ENCODE assay signal across 8 cellular contexts in genomic region chr13:19782049-19782726, GRCh38. TPM values are rescaled to one million over a fixed set of nuclear protein-coding genes. Genes with fewer than 3 reads are reported as not detected.
DNase-seq lines count a peak whose midpoint lies in the region; ATAC-seq and TF ChIP-seq lines count a peak whose summit lies in the region.

No MANE protein-coding gene starts in this region.

- H3K9me3 ChIP-seq in cardiac muscle cell (ENCODE audit: low read depth) (no peaks in the 10 kb centered on the region), parathyroid adenoma (ENCODE audit: control insufficient read depth, low read length) (no peaks in the 10 kb centered on the region), tibial nerve (no peaks in the 10 kb centered on the region)

- peak overlapping the region; percentile 98 for H3K27ac Mint-ChIP-seq in activated naive CD8-positive, alpha-beta T cell treated with anti-CD3 and anti-CD28 coated beads, Interleukin-2, amount 10 ng/mL, durations not matched to agents 7 days and 5 days

- no peak for TF ChIP-seq POLR2A in tibial nerve (IDR thresholded peaks at IDR 0.05)

- peak overlapping the region; percentile 71 for H3K4me2 ChIP-seq in parathyroid adenoma (ENCODE audit: low read length)

- H3K4me3 ChIP-seq in cardiac muscle cell (peak overlapping the region; percentile 91), parathyroid adenoma (ENCODE audit: low read depth, low read length) (peak overlapping the region; percentile 89), tibial nerve (peak overlapping the region; percentile 60 to 94 (median 88))

- in situ Hi-C loops in SK-MEL-5 (cut with HindIII; ENCODE audit: low pct_unique_long_range_greater_than_20kb, low sequenced_read_pairs) = no loop called here

- peaks cover 8% of the 10 kb centered on the region for H3K36me3 Mint-ChIP-seq in activated naive CD8-positive, alpha-beta T cell treated with anti-CD3 and anti-CD28 coated beads, Interleukin-2, amount 10 ng/mL, durations not matched to agents 7 days and 5 days

- H3K4me3 Mint-ChIP-seq in activated naive CD8-positive, alpha-beta T cell treated with anti-CD3 and anti-CD28 coated beads, Interleukin-2, amount 10 ng/mL, durations not matched to agents 7 days and 5 days = peak overlapping the region; percentile 95

- H2AFZ ChIP-seq in parathyroid adenoma = peak overlapping the region; percentile 86

- H3K27ac ChIP-seq in cardiac muscle cell (peak overlapping the region; percentile 96), parathyroid adenoma (peak overlapping the region; percentile 91), tibial nerve (peak overlapping the region; percentile 68 to 98 (median 95))

- no peak for TF ChIP-seq CTCF in cardiac muscle cell (IDR thresholded peaks at IDR 0.05; ENCODE audit: low read depth, low read length)
- TF ChIP-seq CTCF in parathyroid adenoma (IDR thresholded peaks at IDR 0.05) = no peak
- no peak for TF ChIP-seq CTCF in tibial nerve (IDR thresholded peaks at IDR 0.05)

- H3K27me3 Mint-ChIP-seq in activated naive CD8-positive, alpha-beta T cell treated with anti-CD3 and anti-CD28 coated beads, Interleukin-2, amount 10 ng/mL, durations not matched to agents 7 days and 5 days = no peaks in the 10 kb centered on the region

- H3K4me1 ChIP-seq in cardiac muscle cell (ENCODE audit: low read depth) (no peaks in the 10 kb centered on the region), parathyroid adenoma (no peaks in the 10 kb centered on the region), tibial nerve (peaks cover 0 to 10% (median 3%) of the 10 kb centered on the region in 4 donors)

- H3K79me2 ChIP-seq in parathyroid adenoma = peaks cover 7% of the 10 kb centered on the region

- no peaks in the 10 kb centered on the region for H3K36me3 ChIP-seq in cardiac muscle cell
- no peaks in the 10 kb centered on the region for H3K36me3 ChIP-seq in parathyroid adenoma (ENCODE audit: control insufficient read depth, insufficient read depth, low read length)
- peaks cover 0 to 7% (median 0%) of the 10 kb centered on the region in 3 donors for H3K36me3 ChIP-seq in tibial nerve

- ATAC-seq in GM19043 (IDR thresholded peaks at IDR 0.05; ENCODE audit: low read depth, unreplicated experiment) (peak; percentile 36), HG03342 (IDR thresholded peaks at IDR 0.05; ENCODE audit: unreplicated experiment) (peak; percentile 50)
- ATAC-seq in activated naive CD8-positive, alpha-beta T cell treated with anti-CD3 and anti-CD28 coated beads, Interleukin-2, amount 10 ng/mL, durations not matched to agents 7 days and 5 days (ENCODE audit: low read depth) = peak; percentile 43

- no peaks in the 10 kb centered on the region for H3K27me3 ChIP-seq in cardiac muscle cell
- H3K27me3 ChIP-seq in parathyroid adenoma (ENCODE audit: control insufficient read depth, insufficient read depth, low read length) = no peaks in the 10 kb centered on the region
- H3K27me3 ChIP-seq in tibial nerve = no peaks in the 10 kb centered on the region

- peaks cover 6% of the 10 kb centered on the region for H3K4me1 Mint-ChIP-seq in activated naive CD8-positive, alpha-beta T cell treated with anti-CD3 and anti-CD28 coated beads, Interleukin-2, amount 10 ng/mL, durations not matched to agents 7 days and 5 days

- no peak for TF ChIP-seq EP300 in tibial nerve (IDR thresholded peaks at IDR 0.05)

- peak; percentile 62 for DNase-seq in AG08396 (ENCODE audit: low spot score)
- peak; percentile 16 for DNase-seq in SK-MEL-5 (ENCODE audit: low read depth, low spot score)
- DNase-seq in activated naive CD8-positive, alpha-beta T cell treated with anti-CD3 and anti-CD28 coated beads, Interleukin-2, amount 10 ng/mL, durations not matched to agents 7 days and 5 days = peak; percentile 70
- peak; percentile 62 for DNase-seq in cardiac muscle cell (ENCODE audit: low read depth in 1 of 2, low spot score in 1 of 2)
- DNase-seq in tibial nerve (ENCODE audit: low spot score in 2 of 2) = peak; percentile 19 to 36

- 1 to 2% methylated on average over 10 to 32 of the region's 77 CpGs for WGBS in tibial nerve, 2 donors

- H3K9me3 Mint-ChIP-seq in activated naive CD8-positive, alpha-beta T cell treated with anti-CD3 and anti-CD28 coated beads, Interleukin-2, amount 10 ng/mL, durations not matched to agents 7 days and 5 days = no peaks in the 10 kb centered on the region

- peak overlapping the region; percentile 72 for H3K9ac ChIP-seq in parathyroid adenoma

- POLR2A ChIA-PET in activated naive CD8-positive, alpha-beta T cell treated with anti-CD3 and anti-CD28 coated beads, Interleukin-2, amount 10 ng/mL, durations not matched to agents 7 days and 5 days (lab: Charles Lee) = interaction anchor here (1.2 to 3.1 kb wide), 9 partner anchors 10 to 1822 kb away, joined by 3 to 50 read pairs (median 4); partner anchors contain the start of genes MICU2, MPHOSPH8 and ZMYM5

RNA-seq across cellular contexts. Expression of gene PSPC1, which starts 0.6 kb away (rescaled TPM):
- 33.8 and 38.4 TPM in 2 replicates for total RNA-seq in SK-MEL-5 (2014; rRNA removed; shearing (Covaris generic))
- polyA plus RNA-seq in SK-MEL-5 (2015; cell fraction: cytosol; rRNA removed) = 46.1 and 59.7 TPM in 2 replicates
- 53.8 and 76.2 TPM in 2 replicates for polyA plus RNA-seq in SK-MEL-5 (2015; cell fraction: nucleus; rRNA removed)
- total RNA-seq in activated naive CD8-positive, alpha-beta T cell treated with anti-CD3 and anti-CD28 coated beads, Interleukin-2, amount 10 ng/mL, durations not matched to agents 7 days and 5 days = 10 to 100 TPM; 75.6 to 80.3 TPM
- total RNA-seq in cardiac muscle cell = 72.5 and 78.4 TPM in 2 replicates
- polyA plus RNA-seq in cardiac muscle cell = 29.2 and 39.5 TPM in 2 replicates
- total RNA-seq in tibial nerve = 100 to 1,000 TPM in 1 of 4 donors, 10 to 100 TPM in 3; 61.0 to 108 (median 82.0) TPM

Comparison
In these comparisons a context has a peak if more than half of its experiments do, and no peak if none do; other contexts are left out.
1. Peak in every context shown above with its lines: DNase-seq, ATAC-seq, H3K4me3 ChIP-seq and H3K27ac ChIP-seq.
2. DNase-seq: peak in every context shown above with its lines; median percentile 70 in activated naive CD8-positive, alpha-beta T cell treated with anti-CD3 and anti-CD28 coated beads, Interleukin-2, amount 10 ng/mL, durations not matched to agents 7 days and 5 days; 62 in AG08396; 62 in cardiac muscle cell; 28 in tibial nerve; 16 in SK-MEL-5.